In genomic region chr11:25766332-25767015, GRCh38 we compare ENCODE assay signal across 25 cellular contexts.
"Had no signal": no experiment of that assay in that cellular context is flagged by ENCODE, and none has a peak within 500 bp of the region (broad histone marks: within the 10 kb centered on the region; RNA-seq: fewer than 3 reads in every experiment).

No MANE protein-coding gene starts in this region.

- ATAC-seq: activated CD8-positive, alpha-beta T cell treated with anti-CD3 and anti-CD28 coated beads, Interleukin-2, amount 10 ng/mL, durations not matched to agents 7 days and 5 days; naive thymus-derived CD8-positive, alpha-beta T cell; sciatic nerve; stimulated activated effector memory CD8-positive, alpha-beta T cell treated with anti-CD3 and anti-CD28 coated beads, Interleukin-12 subunit alpha, Interleukin-12 subunit beta, amount 100 ng/mL, for 72 hours; stimulated activated naive CD8-positive, alpha-beta T cell treated with anti-CD3 and anti-CD28 coated beads, Interleukin-15, amount 100 ng/mL, for 72 hours had no signal

- H3K36me3 Mint-ChIP-seq: activated naive CD8-positive, alpha-beta T cell; immature natural killer cell; mesothelial cell of epicardium; naive thymus-derived CD8-positive, alpha-beta T cell; neural progenitor cell; stimulated activated effector memory CD8-positive, alpha-beta T cell treated with anti-CD3 and anti-CD28 coated beads, Interleukin-12 subunit alpha, Interleukin-12 subunit beta, amount 100 ng/mL, for 72 hours had no signal

- H3K4me3 ChIP-seq: cardiac muscle cell, hepatocyte, left ventricle myocardium inferior, neural progenitor cell, suprapubic skin, transverse colon had no signal

- H3K27ac ChIP-seq: cardiac muscle cell, hepatocyte, left ventricle myocardium inferior, neural progenitor cell, suprapubic skin, transverse colon, WERI-Rb-1 had no signal

- H3K9me3 ChIP-seq: suprapubic skin, transverse colon had no signal

- DNase-seq: activated CD4-positive, alpha-beta T cell treated with anti-CD3 and anti-CD28 coated beads, Interleukin-2, amount 50 U/mL, for 1 hour; activated CD4-positive, CD25-positive, alpha-beta regulatory T cell treated with anti-CD3 and anti-CD28 coated beads, Interleukin-2, amount 50 U/mL, for 72 hours; activated CD8-positive, alpha-beta T cell treated with anti-CD3 and anti-CD28 coated beads, Interleukin-2, amount 10 ng/mL, durations not matched to agents 7 days and 5 days; activated gamma-delta T cell treated with Interleukin-2 at 50 U/mL for 16 hours; effector CD4-positive, alpha-beta T cell; foreskin melanocyte; immature natural killer cell; kidney glomerular epithelial cell; left ventricle myocardium inferior; naive thymus-derived CD8-positive, alpha-beta T cell; small intestine; stimulated activated CD4-positive, alpha-beta T cell treated with anti-CD3 and anti-CD28 coated beads, Interleukin-2, amount 100 ng/mL, for 24 hours; stimulated activated naive CD8-positive, alpha-beta T cell treated with anti-CD3 and anti-CD28 coated beads, Interleukin-15, amount 100 ng/mL, for 72 hours; transverse colon; WERI-Rb-1 had no signal

- H3K27ac Mint-ChIP-seq: activated CD8-positive, alpha-beta T cell treated with anti-CD3 and anti-CD28 coated beads, Interleukin-2, amount 10 ng/mL, durations not matched to agents 7 days and 5 days; activated naive CD8-positive, alpha-beta T cell; activated T-helper 1 cell treated with anti-CD3 and anti-CD28 coated beads, Interleukin-12 subunit alpha, Interleukin-12 subunit beta, Interleukin-2, Interleukin-4 antibody, amounts not matched to agents 30 ng/mL and 10 ng/mL and 1 ng/mL, durations not matched to agents 14 hours and 24 hours and 36 hours; dendritic cell treated with granulocyte-macrophage colony-stimulating factor and Interleukin-4, amounts not matched to agents 40 ng/mL and 50 ng/mL, for 4 days; immature natural killer cell; mesothelial cell of epicardium; naive thymus-derived CD8-positive, alpha-beta T cell; neural progenitor cell; stimulated activated effector memory CD8-positive, alpha-beta T cell treated with anti-CD3 and anti-CD28 coated beads, Interleukin-12 subunit alpha, Interleukin-12 subunit beta, amount 100 ng/mL, for 72 hours; stimulated activated naive CD8-positive, alpha-beta T cell treated with anti-CD3 and anti-CD28 coated beads, Interleukin-15, amount 100 ng/mL, for 72 hours had no signal

- H3K27me3 ChIP-seq: cardiac muscle cell, hepatocyte, neural progenitor cell, suprapubic skin, transverse colon had no signal

- H3K27me3 Mint-ChIP-seq: activated naive CD8-positive, alpha-beta T cell; dendritic cell treated with granulocyte-macrophage colony-stimulating factor and Interleukin-4, amounts not matched to agents 40 ng/mL and 50 ng/mL, for 4 days; naive thymus-derived CD8-positive, alpha-beta T cell; stimulated activated naive CD8-positive, alpha-beta T cell treated with anti-CD3 and anti-CD28 coated beads, Interleukin-15, amount 100 ng/mL, for 72 hours had no signal

- H3K4me1 ChIP-seq: left ventricle myocardium inferior, neural progenitor cell, suprapubic skin, transverse colon had no signal

- H3K9ac ChIP-seq: neural progenitor cell had no signal

- H3K36me3 ChIP-seq: cardiac muscle cell, left ventricle myocardium inferior, neural progenitor cell, suprapubic skin, transverse colon, WERI-Rb-1 had no signal

- H3K4me3 Mint-ChIP-seq: activated CD8-positive, alpha-beta T cell treated with anti-CD3 and anti-CD28 coated beads, Interleukin-2, amount 10 ng/mL, durations not matched to agents 7 days and 5 days; activated naive CD8-positive, alpha-beta T cell; activated T-helper 1 cell treated with anti-CD3 and anti-CD28 coated beads, Interleukin-12 subunit alpha, Interleukin-12 subunit beta, Interleukin-2, Interleukin-4 antibody, amounts not matched to agents 30 ng/mL and 10 ng/mL and 1 ng/mL, durations not matched to agents 14 hours and 24 hours and 36 hours; dendritic cell treated with granulocyte-macrophage colony-stimulating factor and Interleukin-4, amounts not matched to agents 40 ng/mL and 50 ng/mL, for 4 days; immature natural killer cell; mesothelial cell of epicardium; naive thymus-derived CD8-positive, alpha-beta T cell; neural progenitor cell; stimulated activated effector memory CD8-positive, alpha-beta T cell treated with anti-CD3 and anti-CD28 coated beads, Interleukin-12 subunit alpha, Interleukin-12 subunit beta, amount 100 ng/mL, for 72 hours; stimulated activated naive CD8-positive, alpha-beta T cell treated with anti-CD3 and anti-CD28 coated beads, Interleukin-15, amount 100 ng/mL, for 72 hours had no signal

- H3K4me1 Mint-ChIP-seq: immature natural killer cell; naive thymus-derived CD8-positive, alpha-beta T cell; neural progenitor cell; stimulated activated effector memory CD8-positive, alpha-beta T cell treated with anti-CD3 and anti-CD28 coated beads, Interleukin-12 subunit alpha, Interleukin-12 subunit beta, amount 100 ng/mL, for 72 hours; stimulated activated naive CD8-positive, alpha-beta T cell treated with anti-CD3 and anti-CD28 coated beads, Interleukin-15, amount 100 ng/mL, for 72 hours had no signal
